9 cellular contexts compared by ENCODE assay signal in the genomic region with DNA sequence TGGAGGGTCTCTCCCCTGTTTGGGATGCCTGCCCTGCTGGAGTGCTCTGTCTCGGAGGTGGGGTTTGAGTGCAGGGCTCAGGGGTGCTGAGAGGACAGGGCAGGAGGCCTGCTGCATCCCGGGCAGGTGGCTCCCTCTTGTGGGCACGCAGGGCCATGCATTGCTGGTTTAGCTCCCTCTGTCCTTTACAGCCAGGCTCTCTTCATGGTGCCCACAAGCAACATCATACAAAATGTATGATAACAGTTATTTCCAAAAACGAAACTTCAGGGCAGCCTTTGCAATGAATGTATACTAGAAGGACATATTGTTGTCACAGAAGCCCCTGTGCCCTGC. TPM values are rescaled to one million over a fixed set of nuclear protein-coding genes. Genes with fewer than 3 reads are reported as not detected.
DNase-seq lines count a peak whose midpoint lies in the region; ATAC-seq and TF ChIP-seq lines count a peak whose summit lies in the region.
"Not testable (repeated sequence)": the region's sequence is repeated elsewhere in the genome, so short reads cannot be mapped to it uniquely, and the experiment has no call there.
"Had no signal": no experiment of that assay in that cellular context is flagged by ENCODE, and none has a peak within 500 bp of the region (broad histone marks: within the 10 kb centered on the region; RNA-seq: fewer than 3 reads in every experiment).

No MANE protein-coding gene starts in this region.

- not testable (repeated sequence) for H3K23me2 ChIP-seq in H9 (ENCODE audit: insufficient read length, low read depth, low read length, poor library complexity, severe bottlenecking)

- not testable (repeated sequence) for H3K27ac Mint-ChIP-seq in H9

- not testable (repeated sequence) for DNase-seq in GM12865 (ENCODE audit: low read depth); H9
- DNase-seq in activated CD8-positive, alpha-beta memory T cell treated with anti-CD3 and anti-CD28 coated beads for 4 hours (ENCODE audit: low read depth in 2 of 2), result peak; percentile 30 to 43
- peak; percentile 50 to 81 for DNase-seq in breast epithelium (ENCODE audit: low spot score in 2 of 2)
- peak; percentile 45 to 90 (median 88) for DNase-seq in right cardiac atrium
- DNase-seq in prostate gland (ENCODE audit: low spot score), result peak; percentile 70
- DNase-seq in stimulated activated naive CD8-positive, alpha-beta T cell treated with anti-CD3 and anti-CD28 coated beads, Interleukin-15, Interleukin-2, amounts not matched to agents 100 U/mL and 50 U/mL, for 24 hours, result peak; percentile 69

- H4K20me1 ChIP-seq in H9 (ENCODE audit: control insufficient read depth, insufficient read depth, insufficient read length); OCI-LY1 (ENCODE audit: insufficient read depth, low read length): not testable (repeated sequence)

- H3K9ac ChIP-seq in H9 (ENCODE audit: extremely low read depth, insufficient read length, low read length); OCI-LY1 (ENCODE audit: low read length): not testable (repeated sequence)

- H2BK15ac ChIP-seq in H9 (ENCODE audit: low read depth, low read length), result not testable (repeated sequence)

- H2BK12ac ChIP-seq in H9 (ENCODE audit: insufficient read length, low read depth, low read length), result not testable (repeated sequence)

- WGBS in H9 (ENCODE audit: extremely low coverage, insufficient read length, low lambda C conversion rate), result no CpG with 5 or more reads among the region's 4 CpGs
- 2% methylated on average over 2 of the region's 4 CpGs for WGBS in right cardiac atrium
- no CpG with 5 or more reads among the region's 4 CpGs for WGBS in prostate gland

- H4K5ac ChIP-seq in H9 (ENCODE audit: insufficient read length, low read depth, low read length), result not testable (repeated sequence)

- H3K9me3 Mint-ChIP-seq in H9, result not testable (repeated sequence)

- not testable (repeated sequence) for H2AFZ ChIP-seq in H9 (ENCODE audit: low read length); OCI-LY1 (ENCODE audit: low read length)

- H2BK5ac ChIP-seq in H9 (ENCODE audit: insufficient read length, low read length), result not testable (repeated sequence)

- not testable (repeated sequence) for H2AK5ac ChIP-seq in H9 (ENCODE audit: insufficient read length, low read length)

- H3K56ac ChIP-seq in H9 (ENCODE audit: insufficient read length, low read depth, low read length), result not testable (repeated sequence)

- H3K4me3 ChIP-seq in GM12865 (ENCODE audit: low read depth, low read length); OCI-LY1 (ENCODE audit: low read depth, low read length, poor library complexity, severe bottlenecking); breast epithelium; right cardiac atrium (ENCODE audit: low read length); prostate gland: not testable (repeated sequence)

- not testable (repeated sequence) for H4K91ac ChIP-seq in H9 (ENCODE audit: insufficient read length, low read depth, low read length)

- not testable (repeated sequence) for H2BK120ac ChIP-seq in H9 (ENCODE audit: low read depth, low read length, poor library complexity, severe bottlenecking)

- not testable (repeated sequence) for H3K14ac ChIP-seq in H9 (ENCODE audit: insufficient read depth, low read length)

- TF ChIP-seq POLR2A in breast epithelium (IDR thresholded peaks at IDR 0.05); prostate gland (IDR thresholded peaks at IDR 0.05): not testable (repeated sequence)

- not testable (repeated sequence) for H3T11ph ChIP-seq in H9 (ENCODE audit: low read length)

- not testable (repeated sequence) for H3K36me3 ChIP-seq in OCI-LY1 (ENCODE audit: insufficient read depth, low read length); breast epithelium; prostate gland

- H2BK20ac ChIP-seq in H9 (ENCODE audit: low read depth, low read length, poor library complexity, severe bottlenecking), result not testable (repeated sequence)

- H3K79me1 ChIP-seq in H9 (ENCODE audit: insufficient read depth, low read depth, low read length, poor library complexity, severe bottlenecking), result not testable (repeated sequence)

- not testable (repeated sequence) for H3K9me2 ChIP-seq in OCI-LY1 (ENCODE audit: low read depth, low read length)

- H3F3A ChIP-seq in OCI-LY1 (ENCODE audit: insufficient read depth, low read length), result not testable (repeated sequence)

- H3K27me3 ChIP-seq in H9 (ENCODE audit: insufficient read depth, low read length); OCI-LY1 (ENCODE audit: insufficient read depth, low read length); breast epithelium; right cardiac atrium (ENCODE audit: control insufficient read depth, insufficient read depth); prostate gland (replicated peaks; ENCODE audit: insufficient read depth): not testable (repeated sequence)

- intact Hi-C loops in breast epithelium (cut with DNase I; ENCODE audit: low total_unique reads); right cardiac atrium (cut with DNase I); prostate gland (cut with DNase I): not testable (repeated sequence)

- TF ChIP-seq CTCF in GM12865 (IDR thresholded peaks at IDR 0.05; ENCODE audit: insufficient read depth, low read depth, low read length, missing control alignments), result peak; percentile 32
- TF ChIP-seq CTCF in H9 (conservative IDR thresholded peaks at IDR 0.05), result peak; percentile 59
- TF ChIP-seq CTCF in OCI-LY1 (IDR thresholded peaks at IDR 0.05; ENCODE audit: low read length), result 0 out of 2 replicates have a peak, but pooled peaks have one; percentile 7
- TF ChIP-seq CTCF in breast epithelium (IDR thresholded peaks at IDR 0.05); prostate gland (IDR thresholded peaks at IDR 0.05): not testable (repeated sequence)

- H3K4me2 ChIP-seq in H9 (ENCODE audit: insufficient read depth, insufficient read length, low read length); OCI-LY1 (ENCODE audit: low read length): not testable (repeated sequence)

- ATAC-seq in right cardiac atrium, result peak; percentile 71 to 80
- peak; percentile 91 for ATAC-seq in stimulated activated naive CD8-positive, alpha-beta T cell treated with anti-CD3 and anti-CD28 coated beads, Interleukin-15, Interleukin-2, amounts not matched to agents 100 U/mL and 50 U/mL, for 24 hours

- not testable (repeated sequence) for H3K36me3 Mint-ChIP-seq in H9 (ENCODE audit: insufficient read depth in 1 of 3, low read depth in 3 of 3)

- H3K4ac ChIP-seq in H9 (ENCODE audit: low read depth, low read length), result not testable (repeated sequence)

- H3K4me1 Mint-ChIP-seq in H9, result not testable (repeated sequence)

- H3K9me3 ChIP-seq in H9 (ENCODE audit: control insufficient read depth, low read depth, low read length); OCI-LY1 (ENCODE audit: low read length); breast epithelium; right cardiac atrium (ENCODE audit: control insufficient read depth, low read length); prostate gland: not testable (repeated sequence)

- not testable (repeated sequence) for H3K23ac ChIP-seq in H9 (ENCODE audit: insufficient read length, low read depth, low read length)

- H3K27ac ChIP-seq in H9 (ENCODE audit: insufficient read length, low read depth, low read length); OCI-LY1 (ENCODE audit: low read depth, low read length, poor library complexity, severe bottlenecking); breast epithelium; right cardiac atrium (ENCODE audit: low read length); prostate gland: not testable (repeated sequence)

- not testable (repeated sequence) for H3K27me3 Mint-ChIP-seq in H9 (ENCODE audit: low read depth)

- not testable (repeated sequence) for H3K4me3 Mint-ChIP-seq in H9

- H3K18ac ChIP-seq in H9 (ENCODE audit: insufficient read length, low read depth, low read length), result not testable (repeated sequence)

- not testable (repeated sequence) for H3K4me1 ChIP-seq in H9 (ENCODE audit: insufficient read depth, low read length); OCI-LY1 (ENCODE audit: insufficient read depth, low read length, severe bottlenecking); breast epithelium; right cardiac atrium (ENCODE audit: control insufficient read depth, insufficient read depth, low read length); prostate gland (replicated peaks)

- H3K79me2 ChIP-seq in H9 (ENCODE audit: insufficient read depth, low read length); OCI-LY1 (ENCODE audit: insufficient read depth, low read length): not testable (repeated sequence)

- not testable (repeated sequence) for H4K8ac ChIP-seq in H9 (replicated peaks; ENCODE audit: insufficient read length, low read depth, low read length)

RNA-seq across cellular contexts. Expression of a gene that starts 22.9 kb away (rescaled TPM):
- total RNA-seq in H9 (2021) (32.8 and 34.0 TPM in 2 replicates), breast epithelium (10 to 100 TPM; 28.8 to 32.8 (median 29.4) TPM), right cardiac atrium (10 to 100 TPM; 35.7 to 44.9 (median 37.8) TPM), prostate gland (10 to 100 TPM; 33.1 to 73.2 TPM)
- polyA plus RNA-seq in right cardiac atrium, result 18.0 TPM

RNA-seq across cellular contexts. Expression of a gene that starts 29.6 kb away (rescaled TPM):
- total RNA-seq in H9 (2021), result not detected in 2 replicates
- 1 to 10 TPM in 2 of 3 donors, not detected in 1; 2.3 to 2.6 TPM for total RNA-seq in breast epithelium
- total RNA-seq in right cardiac atrium, result not detected
- 0.27 TPM for polyA plus RNA-seq in right cardiac atrium
- 1 to 10 TPM; 1.3 to 8.1 TPM for total RNA-seq in prostate gland
- total RNA-seq: T-helper 2 cell treated with Interferon-gamma antibody and Interleukin-4, amounts not matched to agents 100 ng/mL and 5 ng/mL, for 36 hours had no signal

RNA-seq across cellular contexts. Expression of a gene that starts 40.6 kb away (rescaled TPM):
- total RNA-seq in H9 (2021) (56.4 and 61.5 TPM in 2 replicates), breast epithelium (10 to 100 TPM; 27.9 to 57.0 (median 28.2) TPM), right cardiac atrium (10 to 100 TPM; 10.6 to 16.5 (median 14.4) TPM), prostate gland (10 to 100 TPM; 41.4 to 78.1 TPM)
- 12.1 TPM for polyA plus RNA-seq in right cardiac atrium

RNA-seq across cellular contexts. Expression of a gene that starts 47.0 kb away (rescaled TPM):
- total RNA-seq in H9 (2021) (176 and 184 TPM in 2 replicates), breast epithelium (10 to 100 TPM; 27.5 to 70.2 (median 45.4) TPM), right cardiac atrium (100 to 1,000 TPM; 153 to 180 (median 179) TPM), prostate gland (100 to 1,000 TPM; 114 to 164 TPM)
- 206 TPM for polyA plus RNA-seq in right cardiac atrium
